14 cellular contexts compared by ENCODE assay signal in genomic region chr12:120879102-120879501, GRCh38.
"Had no signal": no experiment of that assay in that cellular context is flagged by ENCODE, and none has a peak within 500 bp of the region (broad histone marks: within the 10 kb centered on the region; RNA-seq: fewer than 3 reads in every experiment).

No MANE protein-coding gene starts in this region.

- H3K9me3 ChIP-seq: esophagus squamous epithelium, ovary had no signal

- H3K9me3 Mint-ChIP-seq: activated CD4-positive, alpha-beta memory T cell treated with anti-CD3 and anti-CD28 coated beads, Interleukin-2, amount 10 ng/mL, durations not matched to agents 7 days and 5 days; activated T-cell treated with anti-CD3 and anti-CD28 coated beads, Interleukin-2, amount 50 U/mL, for 72 hours; neural crest cell; stimulated activated naive CD8-positive, alpha-beta T cell treated with anti-CD3 and anti-CD28 coated beads, Interleukin-15, amount 100 ng/mL, for 72 hours had no signal

- H3K4me3 ChIP-seq: dorsolateral prefrontal cortex, esophagus squamous epithelium, ovary had no signal

- ATAC-seq: activated CD4-positive, alpha-beta T cell treated with anti-CD3 and anti-CD28 coated beads for 36 hours; activated T-cell treated with anti-CD3 and anti-CD28 coated beads, Interleukin-2, amount 50 U/mL, for 72 hours; left ventricle myocardium superior; stimulated activated naive CD8-positive, alpha-beta T cell treated with anti-CD3 and anti-CD28 coated beads, Interleukin-15, amount 100 ng/mL, for 72 hours had no signal

- H3K27ac Mint-ChIP-seq: activated CD4-positive, alpha-beta memory T cell treated with anti-CD3 and anti-CD28 coated beads, Interleukin-2, amount 10 ng/mL, durations not matched to agents 7 days and 5 days; activated CD4-positive, alpha-beta T cell treated with anti-CD3 and anti-CD28 coated beads for 36 hours; activated naive CD8-positive, alpha-beta T cell treated with anti-CD3 and anti-CD28 coated beads, Interleukin-2, amount 10 ng/mL, durations not matched to agents 7 days and 5 days; activated T-cell treated with anti-CD3 and anti-CD28 coated beads, Interleukin-2, amount 50 U/mL, for 72 hours; stimulated activated naive CD8-positive, alpha-beta T cell treated with anti-CD3 and anti-CD28 coated beads, Interleukin-15, amount 100 ng/mL, for 72 hours had no signal

- H3K4me3 Mint-ChIP-seq: activated CD4-positive, alpha-beta memory T cell treated with anti-CD3 and anti-CD28 coated beads, Interleukin-2, amount 10 ng/mL, durations not matched to agents 7 days and 5 days; activated CD4-positive, alpha-beta T cell treated with anti-CD3 and anti-CD28 coated beads for 36 hours; activated naive CD8-positive, alpha-beta T cell treated with anti-CD3 and anti-CD28 coated beads, Interleukin-2, amount 10 ng/mL, durations not matched to agents 7 days and 5 days; activated T-cell treated with anti-CD3 and anti-CD28 coated beads, Interleukin-2, amount 50 U/mL, for 72 hours; neural crest cell; stimulated activated naive CD8-positive, alpha-beta T cell treated with anti-CD3 and anti-CD28 coated beads, Interleukin-15, amount 100 ng/mL, for 72 hours had no signal

- H3K27me3 ChIP-seq: dorsolateral prefrontal cortex, esophagus squamous epithelium, ovary had no signal

- H3K27ac ChIP-seq: esophagus squamous epithelium, ovary had no signal

- DNase-seq: activated CD4-positive, alpha-beta memory T cell treated with anti-CD3 and anti-CD28 coated beads, Interleukin-2, amount 10 ng/mL, durations not matched to agents 7 days and 5 days; activated CD4-positive, alpha-beta T cell treated with anti-CD3 and anti-CD28 coated beads for 36 hours; activated naive CD8-positive, alpha-beta T cell treated with anti-CD3 and anti-CD28 coated beads, Interleukin-2, amount 10 ng/mL, durations not matched to agents 7 days and 5 days; activated T-cell treated with anti-CD3 and anti-CD28 coated beads, Interleukin-2, amount 50 U/mL, for 72 hours; aorta; dorsolateral prefrontal cortex; esophagus squamous epithelium; foreskin fibroblast; left ventricle myocardium superior; ovary; retina; stimulated activated CD4-positive, alpha-beta T cell treated with anti-CD3 and anti-CD28 coated beads, Interleukin-4, amount 100 ng/mL, for 4 hours; stimulated activated naive CD8-positive, alpha-beta T cell treated with anti-CD3 and anti-CD28 coated beads, Interleukin-15, amount 100 ng/mL, for 72 hours had no signal

- H3K27me3 Mint-ChIP-seq: activated CD4-positive, alpha-beta memory T cell treated with anti-CD3 and anti-CD28 coated beads, Interleukin-2, amount 10 ng/mL, durations not matched to agents 7 days and 5 days; activated CD4-positive, alpha-beta T cell treated with anti-CD3 and anti-CD28 coated beads for 36 hours; activated naive CD8-positive, alpha-beta T cell treated with anti-CD3 and anti-CD28 coated beads, Interleukin-2, amount 10 ng/mL, durations not matched to agents 7 days and 5 days; stimulated activated naive CD8-positive, alpha-beta T cell treated with anti-CD3 and anti-CD28 coated beads, Interleukin-15, amount 100 ng/mL, for 72 hours had no signal

- H3K4me1 Mint-ChIP-seq: neural crest cell had no signal

- H3K36me3 ChIP-seq: ovary had no signal
